Comparison of ENCODE assay signal across 19 cellular contexts in the genomic region with DNA sequence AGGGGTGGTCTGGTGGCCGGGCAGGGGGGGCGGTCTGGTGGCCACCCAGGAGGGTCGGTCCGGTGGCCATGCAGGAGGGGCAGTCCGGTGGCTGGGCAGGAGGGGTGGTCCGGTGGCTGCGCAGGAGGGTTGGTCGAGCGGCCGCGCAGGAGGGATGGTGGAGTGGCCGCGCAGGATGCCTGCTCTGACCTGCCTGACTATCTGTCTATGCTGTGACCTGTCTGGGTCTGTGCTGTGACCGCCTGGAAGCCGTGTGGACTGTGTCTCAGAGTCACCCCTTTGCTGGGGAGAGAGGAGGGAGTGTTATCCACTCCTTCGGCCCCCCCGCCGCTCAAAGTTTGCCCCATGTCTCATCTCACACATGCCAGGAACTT.
A peak's percentile ranks its signal among the peaks of the same experiment; 100 is the strongest.
DNase-seq lines count a peak whose midpoint lies in the region; ATAC-seq, FAIRE-seq and TF ChIP-seq lines count a peak whose summit lies in the region.
"Had no signal": no experiment of that assay in that cellular context is flagged by ENCODE, and none has a peak within 500 bp of the region (broad histone marks: within the 10 kb centered on the region; RNA-seq: fewer than 3 reads in every experiment).

No MANE protein-coding gene starts in this region.

- H3K27ac ChIP-seq in H9 (ENCODE audit: insufficient read length, low read depth, low read length): no peak overlapping the region
- H3K27ac ChIP-seq in HepG2 (ENCODE audit: extremely low read length, insufficient read depth, low read length): no peak overlapping the region
- H3K27ac ChIP-seq: GM23248 had no signal

- H2BK15ac ChIP-seq in H9 (ENCODE audit: low read depth, low read length): no peak overlapping the region

- H3K9ac ChIP-seq in H9 (ENCODE audit: extremely low read depth, insufficient read length, low read length): no peak overlapping the region
- H3K9ac ChIP-seq in HepG2 (ENCODE audit: insufficient read depth, low read depth, low read length): no peak overlapping the region
- H3K9ac ChIP-seq: GM23248 had no signal

- H3K23ac ChIP-seq in H9 (ENCODE audit: insufficient read length, low read depth, low read length): no peak overlapping the region

- H2AK5ac ChIP-seq in H9 (ENCODE audit: insufficient read length, low read length): no peak overlapping the region

- peak overlapping the region; percentile 99 for H4K8ac ChIP-seq in H9 (replicated peaks; ENCODE audit: insufficient read length, low read depth, low read length)

- H3K4me3 ChIP-seq in H7 (ENCODE audit: insufficient read depth, low read depth, low read length) (no peak overlapping the region), HepG2 (replicated peaks in 1 of 3; ENCODE audit: insufficient read depth in 1 of 3, low read depth in 2 of 3, low read length in 3 of 3) (no peak overlapping the region)
- H3K4me3 ChIP-seq: GM23248 had no signal

- no peak for TF ChIP-seq CTCF in H9 (conservative IDR thresholded peaks at IDR 0.05)
- TF ChIP-seq CTCF in HepG2 (CRISPR knock-in tag; IDR thresholded peaks at IDR 0.05): no peak
- no peak for TF ChIP-seq CTCF in progenitor cell of endocrine pancreas (IDR thresholded peaks at IDR 0.05; ENCODE audit: unreplicated experiment)

- no peak overlapping the region for H3K4me3 Mint-ChIP-seq in H9
- H3K4me3 Mint-ChIP-seq in progenitor cell of endocrine pancreas (ENCODE audit: low read depth): no peak overlapping the region
- H3K4me3 Mint-ChIP-seq: CD4-positive, alpha-beta T cell; HFFc6 had no signal

- no peak overlapping the region for H3K56ac ChIP-seq in H9 (ENCODE audit: insufficient read length, low read depth, low read length)

- no peak overlapping the region for H3K27ac Mint-ChIP-seq in H9
- H3K27ac Mint-ChIP-seq in progenitor cell of endocrine pancreas: peak overlapping the region; percentile 49
- H3K27ac Mint-ChIP-seq: CD4-positive, alpha-beta T cell; HFFc6 had no signal

- H3K79me1 ChIP-seq in H9 (ENCODE audit: insufficient read depth, low read depth, low read length, poor library complexity, severe bottlenecking): no peaks in the 10 kb centered on the region

- TF ChIP-seq POLR2A in HepG2 (IDR thresholded peaks at IDR 0.05; ENCODE audit: insufficient read depth in 1 of 2, low read depth in 2 of 2, low read length in 2 of 2): no peak

- POLR2A ChIA-PET in HepG2 (lab: Yijun Ruan, JAX): no interaction called here

- H2BK12ac ChIP-seq in H9 (ENCODE audit: insufficient read length, low read depth, low read length): no peak overlapping the region

- no peak overlapping the region for H2BK120ac ChIP-seq in H9 (ENCODE audit: low read depth, low read length, poor library complexity, severe bottlenecking)

- H3K4me1 ChIP-seq in H9 (ENCODE audit: insufficient read depth, low read length) (no peaks in the 10 kb centered on the region), HepG2 (ENCODE audit: insufficient read depth, low read length) (no peaks in the 10 kb centered on the region)
- H3K4me1 ChIP-seq: BE2C, Caco-2 had no signal

- no peak overlapping the region; the same call in 1 of the 2 replicates for H3K14ac ChIP-seq in H9 (ENCODE audit: insufficient read depth, low read length)

- no peak overlapping the region for H2BK20ac ChIP-seq in H9 (ENCODE audit: low read depth, low read length, poor library complexity, severe bottlenecking)

- H2AFZ ChIP-seq in H9 (ENCODE audit: low read length): no peak overlapping the region
- H2AFZ ChIP-seq in HepG2 (ENCODE audit: low read length): no peak overlapping the region
- H2AFZ ChIP-seq: GM23248 had no signal

- no peak overlapping the region for H2BK5ac ChIP-seq in H9 (ENCODE audit: insufficient read length, low read length)

- H3K23me2 ChIP-seq in H9 (ENCODE audit: insufficient read length, low read depth, low read length, poor library complexity, severe bottlenecking): no peaks in the 10 kb centered on the region

- H4K5ac ChIP-seq in H9 (ENCODE audit: insufficient read length, low read depth, low read length): no peak overlapping the region

- intact Hi-C loops in HepG2 (cut with micrococcal nuclease; ENCODE audit: unreplicated experiment) (no loop called here), cardiac septum (cut with DNase I) (no loop called here)

- H3K27me3 Mint-ChIP-seq in H9 (ENCODE audit: low read depth): peaks cover 2% of the 10 kb centered on the region; the same call in 1 of the 2 replicates
- H3K27me3 Mint-ChIP-seq in progenitor cell of endocrine pancreas: no peaks in the 10 kb centered on the region
- H3K27me3 Mint-ChIP-seq: CD4-positive, alpha-beta T cell had no signal

- no peak overlapping the region for H3T11ph ChIP-seq in H9 (ENCODE audit: low read length)

- no TSS peak for BruUV-seq in HepG2 (replicated peaks; lab: Mats Ljungman, UMichigan)

- in situ Hi-C loops in HepG2 (cut with HindIII; ENCODE audit: extremely low pct_ligation_motif_present, low pct_unique_long_range_greater_than_20kb): no loop called here

- H4K20me1 ChIP-seq in H9 (ENCODE audit: control insufficient read depth, insufficient read depth, insufficient read length) (no peaks in the 10 kb centered on the region), HepG2 (ENCODE audit: insufficient read depth, low read length) (no peaks in the 10 kb centered on the region)

- TF ChIP-seq RAD21 in HepG2 (CRISPR knock-in tag; IDR thresholded peaks at IDR 0.05): no peak

- H3K27me3 ChIP-seq in H7 (ENCODE audit: control insufficient read depth, insufficient read depth, low read length): no peaks in the 10 kb centered on the region
- H3K27me3 ChIP-seq in H9 (ENCODE audit: insufficient read depth, low read length): no peaks in the 10 kb centered on the region
- no peaks in the 10 kb centered on the region for H3K27me3 ChIP-seq in HepG2 (ENCODE audit: control insufficient read depth in 1 of 2, insufficient read depth in 2 of 2, low read length in 2 of 2)
- H3K27me3 ChIP-seq: BE2C had no signal

- no peaks in the 10 kb centered on the region for H3K79me2 ChIP-seq in H9 (ENCODE audit: insufficient read depth, low read length)
- H3K79me2 ChIP-seq in HepG2 (ENCODE audit: insufficient read depth, low read length): no peaks in the 10 kb centered on the region

- DNase-seq in H7: peak; percentile 54
- DNase-seq in H9: peak; percentile 26
- DNase-seq in HepG2 (ENCODE audit: low spot score): no peak
- DNase-seq in progenitor cell of endocrine pancreas (ENCODE audit: low spot score, unreplicated experiment): no peak
- DNase-seq in cardiac septum (ENCODE audit: low spot score): no peak
- no peak for DNase-seq in CD1c-positive myeloid dendritic cell (ENCODE audit: extremely low spot score)
- DNase-seq: ACHN; BE2C; C1 segment of cervical spinal cord; CD4-positive, alpha-beta T cell; GM23248; HFFc6 had no signal

- WGBS in H9 (ENCODE audit: extremely low coverage, insufficient read length, low lambda C conversion rate): no CpG with 5 or more reads among the region's 18 CpGs
- 94% methylated on average over 13 of the region's 18 CpGs for WGBS in HepG2 (ENCODE audit: low lambda C conversion rate)

- H3K9me3 ChIP-seq in H9 (ENCODE audit: control insufficient read depth, low read depth, low read length): no peaks in the 10 kb centered on the region
- no peaks in the 10 kb centered on the region for H3K9me3 ChIP-seq in HepG2 (ENCODE audit: low read length)
- H3K9me3 ChIP-seq: BE2C, Caco-2 had no signal

- TF ChIP-seq EP300 in HepG2 (IDR thresholded peaks at IDR 0.05; ENCODE audit: low read depth in 2 of 2, low read length in 2 of 2) (no peak), HepG2 (CRISPR knock-in tag; IDR thresholded peaks at IDR 0.05; ENCODE audit: borderline replicate concordance) (no peak)

- H3K36me3 ChIP-seq in H7 (replicated peaks; ENCODE audit: control insufficient read depth, insufficient read depth, low read length): no peaks in the 10 kb centered on the region
- H3K36me3 ChIP-seq in HepG2 (replicated peaks in 1 of 2; ENCODE audit: control insufficient read depth in 1 of 2, insufficient read depth in 2 of 2, low read length in 2 of 2): no peaks in the 10 kb centered on the region
- H3K36me3 ChIP-seq: BE2C had no signal

- H3K4ac ChIP-seq in H9 (ENCODE audit: low read depth, low read length): no peak overlapping the region

- H3K36me3 Mint-ChIP-seq in H9 (ENCODE audit: insufficient read depth in 1 of 3, low read depth in 3 of 3): no peaks in the 10 kb centered on the region; a peak in 1 of 7 replicates
- no peaks in the 10 kb centered on the region for H3K36me3 Mint-ChIP-seq in progenitor cell of endocrine pancreas (ENCODE audit: insufficient read depth)

- H3K4me1 Mint-ChIP-seq in H9 (no peaks in the 10 kb centered on the region), progenitor cell of endocrine pancreas (ENCODE audit: low read depth) (no peaks in the 10 kb centered on the region)

- H3K18ac ChIP-seq in H9 (ENCODE audit: insufficient read length, low read depth, low read length): no peak overlapping the region

- peaks cover 6 to 16% of the 10 kb centered on the region in 2 experiments; a peak in 3 of 5 replicates for H3K9me3 Mint-ChIP-seq in H9
- H3K9me3 Mint-ChIP-seq in progenitor cell of endocrine pancreas (ENCODE audit: low read depth): peaks cover 4% of the 10 kb centered on the region
- H3K9me3 Mint-ChIP-seq: CD4-positive, alpha-beta T cell had no signal

- CTCF ChIA-PET in HepG2 (lab: Yijun Ruan, JAX; ENCODE audit: low intra/inter-chr PET ratio, low total read pairs): no interaction called here

- no peak overlapping the region for H4K91ac ChIP-seq in H9 (ENCODE audit: insufficient read length, low read depth, low read length)

- no peak for FAIRE-seq in HepG2 (lab: Jason Lieb, UNC)
- FAIRE-seq: A204.1, D721Med, G401.6, GM12891, GM19239 had no signal

- ATAC-seq in HepG2: 0 out of 3 replicates have a peak, but pooled peaks have one; percentile 29
- ATAC-seq in HG02884 (IDR thresholded peaks at IDR 0.05; ENCODE audit: unreplicated experiment): no peak

- H3K4me2 ChIP-seq in H9 (ENCODE audit: insufficient read depth, insufficient read length, low read length) (no peak overlapping the region), HepG2 (ENCODE audit: low read depth, low read length) (no peak overlapping the region)

Comparison
In these comparisons a context has a peak if more than half of its experiments do, and no peak if none do; other contexts are left out.
1. DNase-seq: peak in H7 (single experiment) and H9 (single experiment); none in HepG2 (single experiment), progenitor cell of endocrine pancreas (single experiment), cardiac septum (single experiment) and CD1c-positive myeloid dendritic cell (single experiment).